ENCODE assay signal across 8 cellular contexts in genomic region chr17:2042355-2042929, GRCh38. TPM values are rescaled to one million over a fixed set of nuclear protein-coding genes. Genes with fewer than 3 reads are reported as not detected.
DNase-seq lines count a peak whose midpoint lies in the region; ATAC-seq and TF ChIP-seq lines count a peak whose summit lies in the region.

No MANE protein-coding gene starts in this region.

- ATAC-seq in HG03280 (IDR thresholded peaks at IDR 0.05; ENCODE audit: unreplicated experiment) (no peak), GM18517 (IDR thresholded peaks at IDR 0.05; ENCODE audit: unreplicated experiment) (no peak)

- H3K9me3 ChIP-seq in CD4-positive, alpha-beta memory T cell (ENCODE audit: control insufficient read depth in 1 of 2, low read length in 2 of 2): no peaks in the 10 kb centered on the region
- no peaks in the 10 kb centered on the region for H3K9me3 ChIP-seq in ascending aorta

- POLR2A ChIA-PET in CD4-positive, alpha-beta memory T cell (lab: Charles Lee; ENCODE audit: partially characterized antibody): interaction anchor here (1.0 to 3.0 kb wide), 8 partner anchors 10 to 326 kb away, joined by 3 to 13 read pairs (median 4); partner anchors contain the start of gene RTN4RL1

- no peaks in the 10 kb centered on the region for H3K27me3 ChIP-seq in CD4-positive, alpha-beta memory T cell (ENCODE audit: insufficient read depth, low read length)
- no peaks in the 10 kb centered on the region for H3K27me3 ChIP-seq in ascending aorta

- intact Hi-C loops in CD4-positive, alpha-beta memory T cell (cut with micrococcal nuclease): loop anchor here (1.0 to 10.0 kb wide), 7 partner anchors 17 to 398 kb away; partner anchors contain the start of genes RILP, RPA1, RTN4RL1 and SCARF1
- intact Hi-C loops in ascending aorta (cut with DNase I): loop anchor here (5.0 to 10.0 kb wide), 2 partner anchors 325 to 478 kb away; partner anchors contain the start of gene PITPNA

- CTCF ChIA-PET in CD4-positive, alpha-beta memory T cell (lab: Charles Lee; ENCODE audit: partially characterized antibody): no interaction called here

- peaks cover 24% of the 10 kb centered on the region for H3K4me1 ChIP-seq in CD4-positive, alpha-beta memory T cell (ENCODE audit: insufficient read depth, low read length)
- H3K4me1 ChIP-seq in ascending aorta: peaks cover 4 to 17% of the 10 kb centered on the region in 2 donors

- H3K36me3 ChIP-seq in CD4-positive, alpha-beta memory T cell (ENCODE audit: insufficient read depth, low read length): peaks cover 27% of the 10 kb centered on the region
- peaks cover 4 to 9% of the 10 kb centered on the region in 2 donors for H3K36me3 ChIP-seq in ascending aorta

- H3K27me3 Mint-ChIP-seq in CD4-positive, alpha-beta memory T cell: no peaks in the 10 kb centered on the region
- no peaks in the 10 kb centered on the region for H3K27me3 Mint-ChIP-seq in stimulated activated naive CD8-positive, alpha-beta T cell treated with anti-CD3 and anti-CD28 coated beads, Interleukin-15, Interleukin-2, amounts not matched to agents 100 ng/mL and 50 ng/mL, for 24 hours

- TF ChIP-seq CTCF in LNCaP clone FGC (IDR thresholded peaks at IDR 0.05; ENCODE audit: control insufficient read depth, extremely low read depth, insufficient read depth) (0 out of 2 replicates have a peak, but pooled peaks have one; percentile 22), ascending aorta (IDR thresholded peaks at IDR 0.05) (peak in 2 of 3 experiments; percentile 5 to 7)

- DNase-seq in CD4-positive, alpha-beta memory T cell: no peak
- no peak for DNase-seq in LNCaP clone FGC (ENCODE audit: low read depth)
- DNase-seq in ascending aorta (ENCODE audit: low spot score in 2 of 2): no peak
- peak; percentile 77 for DNase-seq in islet precursor cell
- no peak for DNase-seq in activated CD8-positive, alpha-beta memory T cell treated with anti-CD3 and anti-CD28 coated beads, Interleukin-2, amount 50 U/mL, for 48 hours

- peaks cover 0 to 2% (median 0%) of the 10 kb centered on the region in 8 donors for H3K9me3 Mint-ChIP-seq in CD4-positive, alpha-beta memory T cell
- H3K9me3 Mint-ChIP-seq in stimulated activated naive CD8-positive, alpha-beta T cell treated with anti-CD3 and anti-CD28 coated beads, Interleukin-15, Interleukin-2, amounts not matched to agents 100 ng/mL and 50 ng/mL, for 24 hours: no peaks in the 10 kb centered on the region

- H3K4me3 Mint-ChIP-seq in CD4-positive, alpha-beta memory T cell: peak overlapping the region; percentile 90 to 94 (median 92)
- H3K4me3 Mint-ChIP-seq in stimulated activated naive CD8-positive, alpha-beta T cell treated with anti-CD3 and anti-CD28 coated beads, Interleukin-15, Interleukin-2, amounts not matched to agents 100 ng/mL and 50 ng/mL, for 24 hours: peak overlapping the region; percentile 96

- H3K36me3 Mint-ChIP-seq in CD4-positive, alpha-beta memory T cell: peaks cover 9 to 31% of the 10 kb centered on the region in 2 donors
- H3K36me3 Mint-ChIP-seq in stimulated activated naive CD8-positive, alpha-beta T cell treated with anti-CD3 and anti-CD28 coated beads, Interleukin-15, Interleukin-2, amounts not matched to agents 100 ng/mL and 50 ng/mL, for 24 hours (ENCODE audit: low read depth): peaks cover 21% of the 10 kb centered on the region

- peak overlapping the region; percentile 64 to 79 for H3K4me3 ChIP-seq in CD4-positive, alpha-beta memory T cell (ENCODE audit: low read length in 2 of 2)
- H3K4me3 ChIP-seq in LNCaP clone FGC (ENCODE audit: low read depth, low read length): peak overlapping the region; percentile 84
- peak overlapping the region; percentile 74 to 76 for H3K4me3 ChIP-seq in ascending aorta

- H3K27ac ChIP-seq in CD4-positive, alpha-beta memory T cell (ENCODE audit: low read depth, low read length): peak overlapping the region; percentile 85
- peak overlapping the region; percentile 81 to 90 for H3K27ac ChIP-seq in ascending aorta

- H3K27ac Mint-ChIP-seq in CD4-positive, alpha-beta memory T cell: peak overlapping the region; percentile 89 to 98 (median 96)
- H3K27ac Mint-ChIP-seq in stimulated activated naive CD8-positive, alpha-beta T cell treated with anti-CD3 and anti-CD28 coated beads, Interleukin-15, Interleukin-2, amounts not matched to agents 100 ng/mL and 50 ng/mL, for 24 hours: peak overlapping the region; percentile 97

- H3K4me1 Mint-ChIP-seq in CD4-positive, alpha-beta memory T cell: peaks cover 6 to 32% (median 14%) of the 10 kb centered on the region in 4 donors
- H3K4me1 Mint-ChIP-seq in stimulated activated naive CD8-positive, alpha-beta T cell treated with anti-CD3 and anti-CD28 coated beads, Interleukin-15, Interleukin-2, amounts not matched to agents 100 ng/mL and 50 ng/mL, for 24 hours (ENCODE audit: low read depth): peaks cover 24% of the 10 kb centered on the region

RNA-seq across cellular contexts. Expression of gene OVCA2, which starts 0.6 kb away (rescaled TPM):
- total RNA-seq in CD4-positive, alpha-beta memory T cell: 10 to 100 TPM; 27.9 to 36.7 TPM
- 10 to 100 TPM; 49.6 to 90.3 TPM for polyA plus RNA-seq in CD4-positive, alpha-beta memory T cell
- 71.3 TPM for total RNA-seq in ascending aorta

RNA-seq across cellular contexts. Expression of gene HIC1, which starts 12.5 kb away (rescaled TPM):
- total RNA-seq in CD4-positive, alpha-beta memory T cell: 1 to 10 TPM; 4.9 to 5.2 TPM
- polyA plus RNA-seq in CD4-positive, alpha-beta memory T cell: 1 to 10 TPM in 1 of 2 donors, under 1 TPM in 1; 0.39 to 1.6 TPM
- total RNA-seq in ascending aorta: 131 TPM

RNA-seq across cellular contexts. Expression of gene DPH1, which starts 12.5 kb away (rescaled TPM):
- 10 to 100 TPM; 76.6 to 95.8 TPM for total RNA-seq in CD4-positive, alpha-beta memory T cell
- 10 to 100 TPM; 30.8 to 39.8 TPM for polyA plus RNA-seq in CD4-positive, alpha-beta memory T cell
- total RNA-seq in ascending aorta: 125 TPM

RNA-seq across cellular contexts. Expression of gene RTN4RL1, which starts 17.3 kb away (rescaled TPM):
- under 1 TPM; 0.30 to 0.47 TPM for total RNA-seq in CD4-positive, alpha-beta memory T cell
- polyA plus RNA-seq in CD4-positive, alpha-beta memory T cell: 1 to 10 TPM in 1 of 2 donors, under 1 TPM in 1; 0.27 to 2.0 TPM
- total RNA-seq in ascending aorta: 11.5 TPM

Comparison
In these comparisons a context has a peak if more than half of its experiments do, and no peak if none do; other contexts are left out.
1. RNA of gene HIC1, which starts 12.5 kb away (total RNA-seq): 131 TPM in ascending aorta (single experiment); 4.9 to 5.2 TPM in CD4-positive, alpha-beta memory T cell; every median in the first group is over 10 times any median in the second.
2. Peak in every context shown above with its lines, with median percentiles within 50 percentile points of each other: H3K4me3 ChIP-seq.